Comparison of ENCODE assay signal across 8 cellular contexts in the genomic region with DNA sequence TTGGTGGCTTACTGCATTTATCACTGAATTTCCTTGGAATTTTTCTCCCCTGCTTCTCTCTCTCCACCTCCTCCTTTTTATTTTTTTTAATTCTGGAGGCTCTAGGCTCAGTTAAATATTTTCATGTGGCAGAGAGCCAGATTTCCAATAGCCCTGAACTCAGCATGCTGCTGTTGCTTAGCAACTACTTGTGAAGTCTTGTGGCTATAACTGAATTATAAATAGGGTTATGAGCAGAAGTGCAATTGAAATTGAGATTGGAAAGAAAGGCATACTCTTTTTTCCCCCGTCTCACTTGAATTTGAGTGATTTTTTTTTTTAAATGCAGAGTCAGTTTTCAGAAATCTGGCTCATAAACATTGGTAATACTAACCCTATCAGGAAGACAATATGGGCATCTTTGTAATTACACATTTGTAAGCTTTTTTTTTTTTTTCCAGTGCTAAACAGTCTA. TPM values are rescaled to one million over a fixed set of nuclear protein-coding genes. Genes with fewer than 3 reads are reported as not detected.
DNase-seq lines count a peak whose midpoint lies in the region; ATAC-seq and TF ChIP-seq lines count a peak whose summit lies in the region.

No MANE protein-coding gene starts in this region.

- H3K27me3 Mint-ChIP-seq in Calu3 (ENCODE audit: unreplicated experiment) (no peaks in the 10 kb centered on the region), T-helper 17 cell (no peaks in the 10 kb centered on the region)

- H3K36me3 Mint-ChIP-seq in Calu3 (ENCODE audit: insufficient read depth, unreplicated experiment) (peaks cover 14% of the 10 kb centered on the region), T-helper 17 cell (ENCODE audit: low read depth) (peaks cover 2% of the 10 kb centered on the region)

- CTCF ChIA-PET in Calu3 (lab: Charles Lee): interaction anchor here (0.6 kb wide), 1 partner anchor 151 kb away, joined by 11 read pairs; no protein-coding TSS in a partner anchor

- no peak overlapping the region for H3K4me3 ChIP-seq in coronary artery

- ATAC-seq in GM21529 (IDR thresholded peaks at IDR 0.05; ENCODE audit: unreplicated experiment) (peak; percentile 57), T-helper 17 cell (peak; percentile 79)

- H3K4me1 Mint-ChIP-seq in Calu3 (ENCODE audit: low read depth, unreplicated experiment) (peaks cover 37% of the 10 kb centered on the region), T-helper 17 cell (peaks cover 39% of the 10 kb centered on the region)

- H3K27ac Mint-ChIP-seq in Calu3 (ENCODE audit: unreplicated experiment) (peak overlapping the region; percentile 34), T-helper 17 cell (peak overlapping the region; percentile 98)

- intact Hi-C loops in Calu3 (cut with micrococcal nuclease; ENCODE audit: unreplicated experiment): no loop called here

- BruUV-seq in Calu3 (replicated peaks; lab: Mats Ljungman, UMichigan): no TSS peak

- DNase-seq in Calu3: peak; percentile 43
- peak; percentile 98 for DNase-seq in NCI-H1105 (lab: John Stamatoyannopoulos, UW)
- DNase-seq in T-helper 17 cell: no peak
- peak; percentile 91 for DNase-seq in fibroblast of peridontal ligament (ENCODE audit: extremely low read depth)
- peak; percentile 67 for DNase-seq in non-pigmented ciliary epithelial cell (ENCODE audit: low read depth)
- DNase-seq in A172 (ENCODE audit: low spot score): no peak
- no peak for DNase-seq in coronary artery (ENCODE audit: low spot score)

- H3K9me3 ChIP-seq in T-helper 17 cell (ENCODE audit: control insufficient read depth, low read length, poor library complexity, severe bottlenecking): no peaks in the 10 kb centered on the region

- no peak overlapping the region for H3K4me3 Mint-ChIP-seq in Calu3 (ENCODE audit: low read depth, unreplicated experiment)
- H3K4me3 Mint-ChIP-seq in T-helper 17 cell: peak overlapping the region; percentile 74

- TF ChIP-seq CTCF in Calu3 (IDR thresholded peaks at IDR 0.05; ENCODE audit: unreplicated experiment) (no peak), coronary artery (IDR thresholded peaks at IDR 0.05) (no peak)

- H3K9me3 Mint-ChIP-seq in Calu3 (ENCODE audit: low read depth, unreplicated experiment): no peaks in the 10 kb centered on the region

- H3K27ac ChIP-seq in coronary artery: peak overlapping the region in 1 of 2 donors; percentile 6

RNA-seq across cellular contexts. Expression of gene ATF7IP, which starts 38.3 kb away (rescaled TPM):
- 72.7 and 89.0 TPM in 2 replicates for total RNA-seq in Calu3 (2022)
- 100 to 1,000 TPM; 153 to 164 TPM for total RNA-seq in T-helper 17 cell
- 26.4 and 30.0 TPM in 2 replicates for total RNA-seq in A172 (2014; rRNA removed; shearing (Covaris generic))

Comparison
In these comparisons a context has a peak if more than half of its experiments do, and no peak if none do; other contexts are left out.
1. DNase-seq: peak in Calu3 (single experiment), NCI-H1105 (single experiment), fibroblast of peridontal ligament (single experiment) and non-pigmented ciliary epithelial cell (single experiment); none in T-helper 17 cell (0 of 3), A172 (single experiment) and coronary artery (single experiment).